Comparison of ENCODE assay signal across 14 cellular contexts in the genomic region with DNA sequence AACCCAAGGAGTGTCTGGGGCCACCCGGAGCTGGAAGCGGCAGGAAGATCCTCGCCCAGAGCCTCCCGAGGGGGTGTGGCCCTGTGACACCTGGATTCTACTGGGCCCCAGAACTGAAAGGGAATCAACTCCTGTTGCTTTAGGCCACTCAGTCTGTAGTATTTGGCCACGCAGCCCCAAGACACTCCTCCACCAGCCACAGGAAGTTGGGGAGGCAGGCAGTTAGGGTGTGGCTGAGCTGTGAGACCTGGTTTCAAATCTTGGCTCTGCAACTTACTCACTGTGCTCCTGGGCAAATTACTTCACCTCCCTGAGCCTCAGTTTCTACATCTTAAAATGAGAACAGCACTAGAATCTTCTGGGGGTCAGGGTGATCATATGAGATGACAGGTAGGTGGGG.
A peak's percentile ranks its signal among the peaks of the same experiment; 100 is the strongest.
DNase-seq lines count a peak whose midpoint lies in the region; TF ChIP-seq lines count a peak whose summit lies in the region.
"Had no signal": no experiment of that assay in that cellular context is flagged by ENCODE, and none has a peak within 500 bp of the region (broad histone marks: within the 10 kb centered on the region; RNA-seq: fewer than 3 reads in every experiment).

No MANE protein-coding gene starts in this region.

- intact Hi-C loops in activated CD4-positive, alpha-beta T cell treated with anti-CD3 and anti-CD28 coated beads, Interleukin-2, amount 10 ng/mL, durations not matched to agents 24 days and 14 days (cut with micrococcal nuclease) = no loop called here
- intact Hi-C loops in activated T-helper 1 cell treated with anti-CD3 and anti-CD28 coated beads, Interleukin-12 subunit alpha, Interleukin-12 subunit beta, Interleukin-2, Interleukin-4 antibody, amounts not matched to agents 30 ng/mL and 10 ng/mL and 1 ng/mL, durations not matched to agents 14 hours and 24 hours and 36 hours (cut with micrococcal nuclease) = no loop called here

- H3K4me1 Mint-ChIP-seq in activated CD4-positive, alpha-beta T cell treated with anti-CD3 and anti-CD28 coated beads, Interleukin-2, amount 10 ng/mL, durations not matched to agents 24 days and 14 days = peaks cover 13% of the 10 kb centered on the region
- peaks cover 20% of the 10 kb centered on the region for H3K4me1 Mint-ChIP-seq in activated naive CD4-positive, alpha-beta T cell treated with anti-CD3 and anti-CD28 coated beads, Interleukin-2, amount 10 ng/mL, durations not matched to agents 7 days and 5 days
- peaks cover 22% of the 10 kb centered on the region for H3K4me1 Mint-ChIP-seq in T-helper 1 cell treated with Interleukin-12 subunit alpha and Interleukin-12 subunit beta and Interleukin-4 antibody, amounts not matched to agents 30 μg/mL and 1 μg/mL, for 36 hours (ENCODE audit: low read depth)
- H3K4me1 Mint-ChIP-seq in activated T-helper 1 cell treated with anti-CD3 and anti-CD28 coated beads, Interleukin-12 subunit alpha, Interleukin-12 subunit beta, Interleukin-2, Interleukin-4 antibody, amounts not matched to agents 30 ng/mL and 10 ng/mL and 1 ng/mL, durations not matched to agents 14 hours and 24 hours and 36 hours (ENCODE audit: low read depth) = peaks cover 19% of the 10 kb centered on the region

- H3K4me3 Mint-ChIP-seq in activated CD4-positive, alpha-beta T cell treated with anti-CD3 and anti-CD28 coated beads, Interleukin-2, amount 10 ng/mL, durations not matched to agents 24 days and 14 days = peak overlapping the region; percentile 26
- no peak overlapping the region for H3K4me3 Mint-ChIP-seq in activated naive CD4-positive, alpha-beta T cell treated with anti-CD3 and anti-CD28 coated beads, Interleukin-2, amount 10 ng/mL, durations not matched to agents 7 days and 5 days
- peak overlapping the region; percentile 14 for H3K4me3 Mint-ChIP-seq in T-helper 1 cell treated with Interleukin-12 subunit alpha and Interleukin-12 subunit beta and Interleukin-4 antibody, amounts not matched to agents 30 μg/mL and 1 μg/mL, for 36 hours
- H3K4me3 Mint-ChIP-seq in activated T-helper 1 cell treated with anti-CD3 and anti-CD28 coated beads, Interleukin-12 subunit alpha, Interleukin-12 subunit beta, Interleukin-2, Interleukin-4 antibody, amounts not matched to agents 30 ng/mL and 10 ng/mL and 1 ng/mL, durations not matched to agents 14 hours and 24 hours and 36 hours = no peak overlapping the region
- H3K4me3 Mint-ChIP-seq: CD4-positive, CD25-positive, alpha-beta regulatory T cell; HFFc6 had no signal

- peaks cover 12% of the 10 kb centered on the region for H3K9me3 Mint-ChIP-seq in activated CD4-positive, alpha-beta T cell treated with anti-CD3 and anti-CD28 coated beads, Interleukin-2, amount 10 ng/mL, durations not matched to agents 24 days and 14 days
- no peaks in the 10 kb centered on the region for H3K9me3 Mint-ChIP-seq in activated naive CD4-positive, alpha-beta T cell treated with anti-CD3 and anti-CD28 coated beads, Interleukin-2, amount 10 ng/mL, durations not matched to agents 7 days and 5 days
- peaks cover 6% of the 10 kb centered on the region for H3K9me3 Mint-ChIP-seq in T-helper 1 cell treated with Interleukin-12 subunit alpha and Interleukin-12 subunit beta and Interleukin-4 antibody, amounts not matched to agents 30 μg/mL and 1 μg/mL, for 36 hours
- peaks cover 5% of the 10 kb centered on the region for H3K9me3 Mint-ChIP-seq in activated T-helper 1 cell treated with anti-CD3 and anti-CD28 coated beads, Interleukin-12 subunit alpha, Interleukin-12 subunit beta, Interleukin-2, Interleukin-4 antibody, amounts not matched to agents 30 ng/mL and 10 ng/mL and 1 ng/mL, durations not matched to agents 14 hours and 24 hours and 36 hours

- no peaks in the 10 kb centered on the region for H3K36me3 Mint-ChIP-seq in activated CD4-positive, alpha-beta T cell treated with anti-CD3 and anti-CD28 coated beads, Interleukin-2, amount 10 ng/mL, durations not matched to agents 24 days and 14 days (ENCODE audit: low read depth)
- H3K36me3 Mint-ChIP-seq in activated naive CD4-positive, alpha-beta T cell treated with anti-CD3 and anti-CD28 coated beads, Interleukin-2, amount 10 ng/mL, durations not matched to agents 7 days and 5 days = no peaks in the 10 kb centered on the region
- H3K36me3 Mint-ChIP-seq in T-helper 1 cell treated with Interleukin-12 subunit alpha and Interleukin-12 subunit beta and Interleukin-4 antibody, amounts not matched to agents 30 μg/mL and 1 μg/mL, for 36 hours (ENCODE audit: low read depth) = peaks cover 3% of the 10 kb centered on the region
- H3K36me3 Mint-ChIP-seq in activated T-helper 1 cell treated with anti-CD3 and anti-CD28 coated beads, Interleukin-12 subunit alpha, Interleukin-12 subunit beta, Interleukin-2, Interleukin-4 antibody, amounts not matched to agents 30 ng/mL and 10 ng/mL and 1 ng/mL, durations not matched to agents 14 hours and 24 hours and 36 hours (ENCODE audit: low read depth) = peaks cover 1% of the 10 kb centered on the region
- H3K36me3 Mint-ChIP-seq: CD4-positive, CD25-positive, alpha-beta regulatory T cell had no signal

- H3K27ac Mint-ChIP-seq in activated CD4-positive, alpha-beta T cell treated with anti-CD3 and anti-CD28 coated beads, Interleukin-2, amount 10 ng/mL, durations not matched to agents 24 days and 14 days = no peak overlapping the region
- peak overlapping the region; percentile 83 for H3K27ac Mint-ChIP-seq in activated naive CD4-positive, alpha-beta T cell treated with anti-CD3 and anti-CD28 coated beads, Interleukin-2, amount 10 ng/mL, durations not matched to agents 7 days and 5 days
- H3K27ac Mint-ChIP-seq in T-helper 1 cell treated with Interleukin-12 subunit alpha and Interleukin-12 subunit beta and Interleukin-4 antibody, amounts not matched to agents 30 μg/mL and 1 μg/mL, for 36 hours = peak overlapping the region; percentile 67
- no peak overlapping the region for H3K27ac Mint-ChIP-seq in activated T-helper 1 cell treated with anti-CD3 and anti-CD28 coated beads, Interleukin-12 subunit alpha, Interleukin-12 subunit beta, Interleukin-2, Interleukin-4 antibody, amounts not matched to agents 30 ng/mL and 10 ng/mL and 1 ng/mL, durations not matched to agents 14 hours and 24 hours and 36 hours
- H3K27ac Mint-ChIP-seq: HFFc6 had no signal

- peak; percentile 75 for DNase-seq in activated CD4-positive, alpha-beta T cell treated with anti-CD3 and anti-CD28 coated beads, Interleukin-2, amount 10 ng/mL, durations not matched to agents 24 days and 14 days
- no peak for DNase-seq in activated CD4-positive, alpha-beta T cell treated with anti-CD3 and anti-CD28 coated beads for 1 hour
- DNase-seq in activated naive CD4-positive, alpha-beta T cell treated with anti-CD3 and anti-CD28 coated beads, Interleukin-2, amount 10 ng/mL, durations not matched to agents 7 days and 5 days = peak; percentile 58
- no peak for DNase-seq in activated naive CD4-positive, alpha-beta T cell treated with Interleukin-2 at 50 U/mL for 16 hours
- peak; percentile 17 for DNase-seq in activated T-helper 1 cell treated with anti-CD3 and anti-CD28 coated beads, Interleukin-12 subunit alpha, Interleukin-12 subunit beta, Interleukin-2, Interleukin-4 antibody, amounts not matched to agents 30 ng/mL and 10 ng/mL and 1 ng/mL, durations not matched to agents 14 hours and 24 hours and 36 hours (ENCODE audit: low spot score)
- DNase-seq in NCI-H1092 treated with DMSO at 0.1 percent for 48 hours (lab: John Stamatoyannopoulos, UW) = no peak
- DNase-seq in GM10266 (ENCODE audit: extremely low spot score) = no peak
- DNase-seq: ACHN, DMS53, GF-D8, HCEC 1CT, HFFc6 had no signal

- no peaks in the 10 kb centered on the region for H3K27me3 Mint-ChIP-seq in activated CD4-positive, alpha-beta T cell treated with anti-CD3 and anti-CD28 coated beads, Interleukin-2, amount 10 ng/mL, durations not matched to agents 24 days and 14 days
- peaks cover 7% of the 10 kb centered on the region for H3K27me3 Mint-ChIP-seq in activated naive CD4-positive, alpha-beta T cell treated with anti-CD3 and anti-CD28 coated beads, Interleukin-2, amount 10 ng/mL, durations not matched to agents 7 days and 5 days
- H3K27me3 Mint-ChIP-seq in T-helper 1 cell treated with Interleukin-12 subunit alpha and Interleukin-12 subunit beta and Interleukin-4 antibody, amounts not matched to agents 30 μg/mL and 1 μg/mL, for 36 hours (ENCODE audit: low read depth) = no peaks in the 10 kb centered on the region
- no peaks in the 10 kb centered on the region for H3K27me3 Mint-ChIP-seq in activated T-helper 1 cell treated with anti-CD3 and anti-CD28 coated beads, Interleukin-12 subunit alpha, Interleukin-12 subunit beta, Interleukin-2, Interleukin-4 antibody, amounts not matched to agents 30 ng/mL and 10 ng/mL and 1 ng/mL, durations not matched to agents 14 hours and 24 hours and 36 hours (ENCODE audit: insufficient read depth)

- CTCF ChIA-PET in activated naive CD4-positive, alpha-beta T cell treated with anti-CD3 and anti-CD28 coated beads, Interleukin-2, amount 10 ng/mL, durations not matched to agents 7 days and 5 days (lab: Charles Lee) = no interaction called here

- TF ChIP-seq CTCF in GM10266 (IDR thresholded peaks at IDR 0.05; ENCODE audit: control insufficient read depth, insufficient read depth, low read depth, missing control alignments) = no peak

Comparison
In these comparisons a context has a peak if more than half of its experiments do, and no peak if none do; other contexts are left out.
1. DNase-seq: peak in activated CD4-positive, alpha-beta T cell treated with anti-CD3 and anti-CD28 coated beads, Interleukin-2, amount 10 ng/mL, durations not matched to agents 24 days and 14 days (single experiment), activated naive CD4-positive, alpha-beta T cell treated with anti-CD3 and anti-CD28 coated beads, Interleukin-2, amount 10 ng/mL, durations not matched to agents 7 days and 5 days (single experiment) and activated T-helper 1 cell treated with anti-CD3 and anti-CD28 coated beads, Interleukin-12 subunit alpha, Interleukin-12 subunit beta, Interleukin-2, Interleukin-4 antibody, amounts not matched to agents 30 ng/mL and 10 ng/mL and 1 ng/mL, durations not matched to agents 14 hours and 24 hours and 36 hours (single experiment); none in activated CD4-positive, alpha-beta T cell treated with anti-CD3 and anti-CD28 coated beads for 1 hour (single experiment), activated naive CD4-positive, alpha-beta T cell treated with Interleukin-2 at 50 U/mL for 16 hours (single experiment), NCI-H1092 treated with DMSO at 0.1 percent for 48 hours (single experiment) and GM10266 (single experiment).
2. H3K27ac Mint-ChIP-seq: peak in activated naive CD4-positive, alpha-beta T cell treated with anti-CD3 and anti-CD28 coated beads, Interleukin-2, amount 10 ng/mL, durations not matched to agents 7 days and 5 days (single experiment) and T-helper 1 cell treated with Interleukin-12 subunit alpha and Interleukin-12 subunit beta and Interleukin-4 antibody, amounts not matched to agents 30 μg/mL and 1 μg/mL, for 36 hours (single experiment); none in activated CD4-positive, alpha-beta T cell treated with anti-CD3 and anti-CD28 coated beads, Interleukin-2, amount 10 ng/mL, durations not matched to agents 24 days and 14 days (single experiment) and activated T-helper 1 cell treated with anti-CD3 and anti-CD28 coated beads, Interleukin-12 subunit alpha, Interleukin-12 subunit beta, Interleukin-2, Interleukin-4 antibody, amounts not matched to agents 30 ng/mL and 10 ng/mL and 1 ng/mL, durations not matched to agents 14 hours and 24 hours and 36 hours (single experiment).
3. H3K4me3 Mint-ChIP-seq: peak in activated CD4-positive, alpha-beta T cell treated with anti-CD3 and anti-CD28 coated beads, Interleukin-2, amount 10 ng/mL, durations not matched to agents 24 days and 14 days (single experiment) and T-helper 1 cell treated with Interleukin-12 subunit alpha and Interleukin-12 subunit beta and Interleukin-4 antibody, amounts not matched to agents 30 μg/mL and 1 μg/mL, for 36 hours (single experiment); none in activated naive CD4-positive, alpha-beta T cell treated with anti-CD3 and anti-CD28 coated beads, Interleukin-2, amount 10 ng/mL, durations not matched to agents 7 days and 5 days (single experiment) and activated T-helper 1 cell treated with anti-CD3 and anti-CD28 coated beads, Interleukin-12 subunit alpha, Interleukin-12 subunit beta, Interleukin-2, Interleukin-4 antibody, amounts not matched to agents 30 ng/mL and 10 ng/mL and 1 ng/mL, durations not matched to agents 14 hours and 24 hours and 36 hours (single experiment).